13 cellular contexts compared by ENCODE assay signal in genomic region chr12:92506891-92507290, GRCh38.
A peak's percentile ranks its signal among the peaks of the same experiment; 100 is the strongest.
DNase-seq lines count a peak whose midpoint lies in the region; TF ChIP-seq lines count a peak whose summit lies in the region.
"Had no signal": no experiment of that assay in that cellular context is flagged by ENCODE, and none has a peak within 500 bp of the region (broad histone marks: within the 10 kb centered on the region; RNA-seq: fewer than 3 reads in every experiment).

No MANE protein-coding gene starts in this region.

- H3K4me3 Mint-ChIP-seq in activated naive CD4-positive, alpha-beta T cell treated with anti-CD3 and anti-CD28 coated beads for 36 hours, result no peak overlapping the region
- no peak overlapping the region for H3K4me3 Mint-ChIP-seq in endothelial cell (ENCODE audit: unreplicated experiment)

- H3K23ac ChIP-seq in mesendoderm (ENCODE audit: low read length), result no peak overlapping the region

- intact Hi-C loops in activated naive CD4-positive, alpha-beta T cell treated with anti-CD3 and anti-CD28 coated beads for 36 hours (cut with micrococcal nuclease), result loop anchor here (2.0 to 5.0 kb wide), 2 partner anchors 630 to 728 kb away; no protein-coding TSS in a partner anchor
- intact Hi-C loops in ascending aorta (cut with DNase I), result loop anchor here (2.0 to 5.0 kb wide), 2 partner anchors 54 to 360 kb away; partner anchors contain the start of gene BTG1
- intact Hi-C loops in tibial artery (cut with DNase I; ENCODE audit: low total_unique reads), result loop anchor here (5.0 kb wide), 1 partner anchor 365 kb away; no protein-coding TSS in a partner anchor
- intact Hi-C loops in A673 (cut with micrococcal nuclease; ENCODE audit: unreplicated experiment), result no loop called here

- H3K4me1 Mint-ChIP-seq in activated naive CD4-positive, alpha-beta T cell treated with anti-CD3 and anti-CD28 coated beads for 36 hours (ENCODE audit: low read depth), result peaks cover 57% of the 10 kb centered on the region
- H3K4me1 Mint-ChIP-seq in endothelial cell (ENCODE audit: unreplicated experiment), result peaks cover 12% of the 10 kb centered on the region

- H3K36me3 ChIP-seq in ascending aorta, result no peaks in the 10 kb centered on the region
- H3K36me3 ChIP-seq in mesendoderm (ENCODE audit: control insufficient read depth, insufficient read depth, low read length), result no peaks in the 10 kb centered on the region
- H3K36me3 ChIP-seq in tibial artery, result no peaks in the 10 kb centered on the region
- no peaks in the 10 kb centered on the region for H3K36me3 ChIP-seq in A673 (ENCODE audit: insufficient read depth, low read length, poor library complexity, severe bottlenecking)
- H3K36me3 ChIP-seq: colonic mucosa, ovary had no signal

- no peak overlapping the region for H3K9ac ChIP-seq in mesendoderm (ENCODE audit: low read length)

- H3K79me1 ChIP-seq in mesendoderm (ENCODE audit: low read length), result no peaks in the 10 kb centered on the region

- POLR2A ChIA-PET in A673 (lab: Charles Lee; ENCODE audit: low non-redundant PET), result no interaction called here

- H3K36me3 Mint-ChIP-seq in activated naive CD4-positive, alpha-beta T cell treated with anti-CD3 and anti-CD28 coated beads for 36 hours (ENCODE audit: low read depth), result no peaks in the 10 kb centered on the region
- H3K36me3 Mint-ChIP-seq in endothelial cell (ENCODE audit: low read depth, unreplicated experiment), result no peaks in the 10 kb centered on the region

- DNase-seq in activated naive CD4-positive, alpha-beta T cell treated with anti-CD3 and anti-CD28 coated beads for 36 hours, result no peak
- no peak for DNase-seq in activated naive CD4-positive, alpha-beta T cell treated with anti-CD3 and anti-CD28 coated beads, Interleukin-2, amount 50 U/mL, for 16 hours
- DNase-seq in ascending aorta (ENCODE audit: low spot score in 2 of 2) (no peak), mesendoderm (no peak), tibial artery (no peak), endothelial cell (ENCODE audit: low spot score) (no peak), A673 (ENCODE audit: low spot score) (no peak), SHP77 (lab: John Stamatoyannopoulos, UW) (no peak)
- DNase-seq: colonic mucosa, DMS79, ovary, SIG-M5, testis had no signal

- peak overlapping the region; percentile 89 for H3K27ac Mint-ChIP-seq in activated naive CD4-positive, alpha-beta T cell treated with anti-CD3 and anti-CD28 coated beads for 36 hours
- no peak overlapping the region for H3K27ac Mint-ChIP-seq in endothelial cell (ENCODE audit: unreplicated experiment)

- no peak overlapping the region for H3K56ac ChIP-seq in mesendoderm (ENCODE audit: low read length)

- H3K79me2 ChIP-seq in mesendoderm (ENCODE audit: control insufficient read depth, insufficient read depth, low read length), result no peaks in the 10 kb centered on the region

- H3K27me3 ChIP-seq in ascending aorta (no peaks in the 10 kb centered on the region), mesendoderm (ENCODE audit: insufficient read depth, low read length, poor library complexity) (no peaks in the 10 kb centered on the region), tibial artery (no peaks in the 10 kb centered on the region), A673 (replicated peaks; ENCODE audit: insufficient read depth, low read depth, low read length, poor library complexity) (no peaks in the 10 kb centered on the region)
- H3K27me3 ChIP-seq: colonic mucosa, ovary, testis had no signal

- H3K27me3 Mint-ChIP-seq in activated naive CD4-positive, alpha-beta T cell treated with anti-CD3 and anti-CD28 coated beads for 36 hours (ENCODE audit: low read depth), result no peaks in the 10 kb centered on the region
- no peaks in the 10 kb centered on the region for H3K27me3 Mint-ChIP-seq in endothelial cell (ENCODE audit: unreplicated experiment)

- H3K18ac ChIP-seq in mesendoderm (ENCODE audit: low read length), result no peak overlapping the region

- CTCF ChIA-PET in activated naive CD4-positive, alpha-beta T cell treated with anti-CD3 and anti-CD28 coated beads for 36 hours (lab: Charles Lee), result interaction anchor here (0.6 to 2.8 kb wide), 5 partner anchors 9 to 1568 kb away, joined by 3 to 12 read pairs (median 5); no protein-coding TSS in a partner anchor
- CTCF ChIA-PET in A673 (lab: Charles Lee), result no interaction called here

- WGBS in mesendoderm (ENCODE audit: extremely low coverage, insufficient coverage, low lambda C conversion rate), result no CpG with 5 or more reads among the region's 3 CpGs

- no peak overlapping the region for H2BK15ac ChIP-seq in mesendoderm (replicated peaks; ENCODE audit: low read depth)

- no peak overlapping the region for H4K5ac ChIP-seq in mesendoderm (ENCODE audit: low read length)

- no peak overlapping the region for H3K4me3 ChIP-seq in ascending aorta
- no peak overlapping the region for H3K4me3 ChIP-seq in mesendoderm (ENCODE audit: low read length)
- no peak overlapping the region for H3K4me3 ChIP-seq in tibial artery
- no peak overlapping the region for H3K4me3 ChIP-seq in A673 (ENCODE audit: low read depth, low read length, poor library complexity, severe bottlenecking)
- H3K4me3 ChIP-seq: colonic mucosa, ovary, testis had no signal

- H3K4me1 ChIP-seq in ascending aorta, result peaks cover 5 to 27% of the 10 kb centered on the region in 2 donors
- no peaks in the 10 kb centered on the region for H3K4me1 ChIP-seq in mesendoderm (ENCODE audit: control insufficient read depth, low read depth, low read length)
- H3K4me1 ChIP-seq in tibial artery, result peaks cover 0 to 60% (median 39%) of the 10 kb centered on the region in 4 donors
- no peaks in the 10 kb centered on the region for H3K4me1 ChIP-seq in A673 (ENCODE audit: insufficient read depth, low read length, poor library complexity, severe bottlenecking)

- peak overlapping the region; percentile 82 for H3K27ac ChIP-seq in ascending aorta
- H3K27ac ChIP-seq in mesendoderm (ENCODE audit: low read depth, low read length), result no peak overlapping the region
- H3K27ac ChIP-seq in tibial artery, result peak overlapping the region; percentile 82 to 86
- H3K27ac ChIP-seq in A673 (ENCODE audit: low read depth, low read length, poor library complexity, severe bottlenecking), result no peak overlapping the region

- no TSS peak for BruUV-seq in A673 (replicated peaks; lab: Mats Ljungman, UMichigan)

- H3K4me2 ChIP-seq in mesendoderm (ENCODE audit: low read length), result no peak overlapping the region

- H2AK5ac ChIP-seq in mesendoderm (ENCODE audit: low read length), result no peak overlapping the region

- no peak overlapping the region for H2BK120ac ChIP-seq in mesendoderm (ENCODE audit: low read depth, low read length)

- H3K9me3 ChIP-seq in ascending aorta, result no peaks in the 10 kb centered on the region
- H3K9me3 ChIP-seq in tibial artery, result no peaks in the 10 kb centered on the region
- H3K9me3 ChIP-seq in A673 (ENCODE audit: low read depth, low read length, poor library complexity, severe bottlenecking), result no peaks in the 10 kb centered on the region
- H3K9me3 ChIP-seq: colonic mucosa, ovary, testis had no signal

- TF ChIP-seq CTCF in ascending aorta (IDR thresholded peaks at IDR 0.05), result no peak
- no peak for TF ChIP-seq CTCF in tibial artery (IDR thresholded peaks at IDR 0.05)
- TF ChIP-seq CTCF in endothelial cell (IDR thresholded peaks at IDR 0.05; ENCODE audit: unreplicated experiment), result no peak
- TF ChIP-seq CTCF in A673 (conservative IDR thresholded peaks at IDR 0.05; ENCODE audit: low read depth, low read length), result no peak

- H3K9me3 Mint-ChIP-seq in activated naive CD4-positive, alpha-beta T cell treated with anti-CD3 and anti-CD28 coated beads for 36 hours, result peaks cover 1% of the 10 kb centered on the region
- H3K9me3 Mint-ChIP-seq in endothelial cell (ENCODE audit: unreplicated experiment), result no peaks in the 10 kb centered on the region

- no peak overlapping the region for H2BK5ac ChIP-seq in mesendoderm (ENCODE audit: low read length)

- peak overlapping the region; percentile 36 for H3K4ac ChIP-seq in mesendoderm (ENCODE audit: low read depth, low read length)

- H4K8ac ChIP-seq in mesendoderm (ENCODE audit: low read depth, low read length), result no peak overlapping the region

Comparison
In these comparisons a context has a peak if more than half of its experiments do, and no peak if none do; other contexts are left out.
1. H3K27ac ChIP-seq: peak in ascending aorta (2 of 2) and tibial artery (2 of 2); none in mesendoderm (single experiment) and A673 (single experiment).